Comparison of ENCODE assay signal across 10 cellular contexts in the genomic region with DNA sequence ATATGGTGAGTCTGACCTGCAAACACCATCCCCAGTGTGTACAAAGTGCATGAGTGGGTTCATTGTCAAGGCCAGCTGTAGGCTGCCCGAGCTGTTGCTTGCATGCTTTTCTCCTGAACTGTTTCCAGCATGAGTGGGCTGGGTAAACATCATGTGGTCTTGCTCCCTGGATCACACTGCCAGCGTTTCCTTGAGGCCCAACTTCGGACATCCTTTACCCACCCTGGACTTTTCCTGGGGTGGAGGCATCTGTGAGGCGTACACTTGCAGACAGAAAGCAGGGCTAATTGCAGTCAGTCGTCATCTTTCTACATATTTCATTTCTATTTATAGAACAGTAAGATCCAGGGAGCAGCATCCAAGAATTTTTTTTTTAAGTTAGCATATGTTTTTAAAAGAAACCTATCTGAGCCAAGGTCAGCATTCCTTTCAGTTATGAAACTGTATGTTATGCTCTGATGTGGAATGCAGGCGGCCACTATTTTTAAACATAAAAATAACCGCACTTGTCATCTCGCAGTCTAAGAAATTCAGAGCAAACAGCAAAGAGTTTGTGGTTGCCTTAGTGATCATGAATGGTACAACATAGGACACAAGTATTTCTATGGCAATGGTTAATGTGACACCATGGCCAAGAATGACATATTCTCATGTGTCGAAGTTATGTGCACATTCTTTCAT.
DNase-seq lines count a peak whose midpoint lies in the region; ATAC-seq and TF ChIP-seq lines count a peak whose summit lies in the region.
"Had no signal": no experiment of that assay in that cellular context is flagged by ENCODE, and none has a peak within 500 bp of the region (broad histone marks: within the 10 kb centered on the region; RNA-seq: fewer than 3 reads in every experiment).

No MANE protein-coding gene starts in this region.

- peak; percentile 70 for ATAC-seq in lower lobe of right lung
- ATAC-seq in GM21526 (IDR thresholded peaks at IDR 0.05; ENCODE audit: low FRiP score, unreplicated experiment): no peak
- no peak for ATAC-seq in HG02759 (IDR thresholded peaks at IDR 0.05; ENCODE audit: unreplicated experiment)

- intact Hi-C loops in lower lobe of right lung (cut with DNase I): no loop called here

- H3K36me3 ChIP-seq in lower lobe of right lung: peaks cover 35% of the 10 kb centered on the region

- H3K4me1 ChIP-seq in lower lobe of right lung: peaks cover 32% of the 10 kb centered on the region

- DNase-seq in M059J (ENCODE audit: low read depth) (peak; percentile 39), epithelial cell of prostate (ENCODE audit: low read depth, low spot score) (no peak), lower lobe of right lung (no peak), retina (no peak), NCI-H128 (lab: John Stamatoyannopoulos, UW; ENCODE audit: unreplicated experiment) (no peak)
- DNase-seq: activated CD4-positive, alpha-beta T cell treated with anti-CD3 and anti-CD28 coated beads for 1 hour; mesendoderm had no signal

- H3K27me3 ChIP-seq in lower lobe of right lung (ENCODE audit: low read depth): no peaks in the 10 kb centered on the region

- no peak overlapping the region for H3K4me3 ChIP-seq in lower lobe of right lung

- peak overlapping the region; percentile 1 for H3K27ac ChIP-seq in epithelial cell of prostate
- peak overlapping the region; percentile 63 for H3K27ac ChIP-seq in lower lobe of right lung
- H3K27ac ChIP-seq in temporal lobe (ENCODE audit: low read depth, low read length): peak overlapping the region; percentile 37

- no peaks in the 10 kb centered on the region for H3K9me3 ChIP-seq in lower lobe of right lung

- TF ChIP-seq CTCF in lower lobe of right lung (IDR thresholded peaks at IDR 0.05): no peak

Comparison
In these comparisons a context has a peak if more than half of its experiments do, and no peak if none do; other contexts are left out.
1. H3K27ac ChIP-seq: peak in every context shown above with its lines; median percentile 63 in lower lobe of right lung; 37 in temporal lobe; 1 in epithelial cell of prostate.
2. ATAC-seq: peak in lower lobe of right lung (2 of 2); none in GM21526 (single experiment) and HG02759 (single experiment).